Comparison of ENCODE assay signal across 8 cellular contexts in the genomic region with DNA sequence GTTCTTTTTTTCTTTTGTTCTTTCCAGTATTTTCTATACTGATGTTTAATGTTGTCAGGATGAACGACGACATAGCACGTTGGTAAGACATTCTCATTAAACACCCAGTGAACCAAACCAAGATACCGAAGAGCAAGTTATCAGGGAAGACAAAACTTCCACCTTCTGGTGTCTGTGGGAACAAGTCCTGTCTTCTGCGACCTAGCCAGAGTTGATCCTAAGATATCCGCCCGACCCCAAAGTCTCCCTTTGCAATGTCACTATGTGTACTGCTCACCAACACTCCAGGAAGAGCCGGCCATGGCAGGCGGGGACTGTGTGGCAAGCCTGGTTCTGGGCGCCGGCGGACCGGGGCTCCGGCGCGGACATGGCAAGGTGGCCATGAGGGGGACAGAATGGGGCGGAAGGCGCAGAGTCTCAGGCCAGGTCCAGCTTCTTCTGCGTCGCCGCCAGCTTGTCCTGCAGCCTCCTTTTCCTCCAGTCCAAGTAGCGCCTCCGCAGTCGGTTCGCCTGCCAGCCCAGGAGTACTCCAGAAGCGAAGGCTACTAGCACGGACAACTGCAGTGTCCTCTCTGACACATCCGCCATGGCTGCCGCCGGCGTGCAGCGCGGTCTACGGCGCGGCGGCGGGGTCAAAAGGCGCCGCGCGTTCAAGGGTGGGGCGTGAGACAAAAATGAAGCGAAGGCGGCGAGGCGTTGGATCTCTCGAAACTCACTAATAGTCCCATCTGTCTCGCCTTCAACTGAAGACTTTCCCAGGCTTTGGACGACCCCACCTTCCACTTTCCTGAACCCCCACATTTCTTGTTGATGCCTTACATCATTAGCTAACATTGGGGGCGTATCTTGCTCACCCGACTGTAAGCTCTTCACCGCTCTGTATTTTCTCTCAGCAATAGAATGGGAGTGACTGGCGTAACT. TPM values are rescaled to one million over a fixed set of nuclear protein-coding genes. Genes with fewer than 3 reads are reported as not detected.
DNase-seq lines count a peak whose midpoint lies in the region; ATAC-seq and TF ChIP-seq lines count a peak whose summit lies in the region.

A gene with protein sequence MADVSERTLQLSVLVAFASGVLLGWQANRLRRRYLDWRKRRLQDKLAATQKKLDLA (minus strand): TSS at position 610 of the 921 bp plus-strand sequence. CDS start 22 bp downstream, at position 588.

- H3K9ac ChIP-seq in BLaER1: peak within 1 kb of the TSS; percentile 87

- no peak for TF ChIP-seq CTCF in right lobe of liver (IDR thresholded peaks at IDR 0.05)

- peak within 1 kb of the TSS; percentile 86 for H3K27ac ChIP-seq in BLaER1
- peak within 1 kb of the TSS; percentile 30 to 66 (median 56) for H3K27ac ChIP-seq in right lobe of liver

- H3K36me3 ChIP-seq in BLaER1 (peaks cover 32% of the 10 kb centered on the region), right lobe of liver (peaks cover 0 to 9% (median 0%) of the 10 kb centered on the region in 4 donors)

- peak; percentile 60 for TF ChIP-seq POLR2A in right lobe of liver (IDR thresholded peaks at IDR 0.05)

- H3K4me1 ChIP-seq in BLaER1 (peaks cover 13% of the 10 kb centered on the region), right lobe of liver (peaks cover 0 to 10% (median 4%) of the 10 kb centered on the region in 4 donors)

- H3K27me3 ChIP-seq in BLaER1 (no peaks in the 10 kb centered on the region), right lobe of liver (no peaks in the 10 kb centered on the region)

- H3K4me2 ChIP-seq in BLaER1: peak within 1 kb of the TSS; percentile 88

- ATAC-seq in HG03439 (IDR thresholded peaks at IDR 0.05; ENCODE audit: unreplicated experiment): peak; percentile 81
- ATAC-seq in right lobe of liver: peak; percentile 94 to 98 (median 98)

- H3K4me3 ChIP-seq in BLaER1 (peak within 1 kb of the TSS; percentile 90), right lobe of liver (peak within 1 kb of the TSS; percentile 71 to 98 (median 88))

- intact Hi-C loops in right lobe of liver (cut with DNase I): no loop called here

- 13% methylated on average over 19 of the region's 54 CpGs for WGBS in right lobe of liver (ENCODE audit: insufficient coverage, low coverage, low lambda C conversion rate, missing lambda C conversion rate)

- H4K20me1 ChIP-seq in BLaER1: no peaks in the 10 kb centered on the region

- peak; percentile 67 for DNase-seq in GM19238 (ENCODE audit: insufficient read length, low spot score)
- DNase-seq in NCI-H69 (lab: John Stamatoyannopoulos, UW): peak; percentile 78
- DNase-seq in activated CD4-positive, alpha-beta T cell treated with anti-CD3 and anti-CD28 coated beads, Interleukin-2, amount 50 U/mL, for 4 hours: peak; percentile 61 to 64
- peak; percentile 83 for DNase-seq in dermis blood vessel endothelial cell
- DNase-seq in right lobe of liver: peak; percentile 68 to 79 (median 78)
- DNase-seq in stimulated activated CD4-positive, alpha-beta T cell treated with anti-CD3 and anti-CD28 coated beads, Interleukin-4, amount 100 ng/mL, for 4 hours: peak; percentile 51 to 59

- H3K9me3 ChIP-seq in BLaER1 (peaks cover 12% of the 10 kb centered on the region), right lobe of liver (no peaks in the 10 kb centered on the region)

RNA-seq across cellular contexts. Expression of the gene that starts here (rescaled TPM):
- total RNA-seq in dermis blood vessel endothelial cell: 29.4 and 52.8 TPM in 2 replicates
- total RNA-seq in right lobe of liver: 10 to 100 TPM; 25.4 to 64.0 (median 38.0) TPM

Comparison
In these comparisons a context has a peak if more than half of its experiments do, and no peak if none do; other contexts are left out.
1. Peak in every context shown above with its lines: DNase-seq, ATAC-seq, H3K4me3 ChIP-seq and H3K27ac ChIP-seq.